In genomic region chr17:29563816-29564215, GRCh38 we compare ENCODE assay signal across 17 cellular contexts. TPM values are rescaled to one million over a fixed set of nuclear protein-coding genes. Genes with fewer than 3 reads are reported as not detected.
DNase-seq lines count a peak whose midpoint lies in the region; ATAC-seq and TF ChIP-seq lines count a peak whose summit lies in the region.
"Had no signal": no experiment of that assay in that cellular context is flagged by ENCODE, and none has a peak within 500 bp of the region (broad histone marks: within the 10 kb centered on the region; RNA-seq: fewer than 3 reads in every experiment).

No MANE protein-coding gene starts in this region.

- H3K4me1 Mint-ChIP-seq in activated naive CD8-positive, alpha-beta T cell treated with anti-CD3 and anti-CD28 coated beads, Interleukin-2, amount 10 ng/mL, durations not matched to agents 7 days and 5 days = peaks cover 24% of the 10 kb centered on the region
- peaks cover 12% of the 10 kb centered on the region for H3K4me1 Mint-ChIP-seq in neural crest cell

- H4K20me1 ChIP-seq in Karpas-422 (ENCODE audit: insufficient read depth, low read depth, low read length) = peaks cover 10% of the 10 kb centered on the region; the same call in 1 of the 2 replicates

- H3K4me2 ChIP-seq in Karpas-422 (ENCODE audit: low read depth, low read length, poor library complexity, severe bottlenecking) = peak overlapping the region; percentile 87

- H3K4me3 ChIP-seq in Karpas-422 (ENCODE audit: low read length) = no peak overlapping the region
- H3K4me3 ChIP-seq: esophagus squamous epithelium, heart right ventricle had no signal

- no peaks in the 10 kb centered on the region for H3K9me2 ChIP-seq in Karpas-422 (replicated peaks; ENCODE audit: insufficient read depth, low read length)

- H2AFZ ChIP-seq in Karpas-422 (ENCODE audit: low read length) = no peak overlapping the region

- POLR2A ChIA-PET in activated naive CD8-positive, alpha-beta T cell treated with anti-CD3 and anti-CD28 coated beads, Interleukin-2, amount 10 ng/mL, durations not matched to agents 7 days and 5 days (lab: Charles Lee) = interaction anchor here (1.1 kb wide), 1 partner anchor 270 kb away, joined by 3 read pairs; the partner anchor contains the start of gene NUFIP2

- no peaks in the 10 kb centered on the region for H3K27me3 Mint-ChIP-seq in activated naive CD8-positive, alpha-beta T cell treated with anti-CD3 and anti-CD28 coated beads, Interleukin-2, amount 10 ng/mL, durations not matched to agents 7 days and 5 days
- peaks cover 42% of the 10 kb centered on the region for H3K27me3 Mint-ChIP-seq in neural crest cell (ENCODE audit: low read depth)

- H3K9ac ChIP-seq in Karpas-422 (ENCODE audit: low read length) = no peak overlapping the region

- H3K36me3 ChIP-seq in Karpas-422 (ENCODE audit: insufficient read depth, low read length) = peaks cover 16% of the 10 kb centered on the region; the same call in 1 of the 2 replicates

- no peak for ATAC-seq in activated naive CD8-positive, alpha-beta T cell treated with anti-CD3 and anti-CD28 coated beads, Interleukin-2, amount 10 ng/mL, durations not matched to agents 7 days and 5 days (ENCODE audit: low read depth)
- no peak for ATAC-seq in foreskin keratinocyte
- no peak for ATAC-seq in GM21619 (IDR thresholded peaks at IDR 0.05; ENCODE audit: unreplicated experiment)
- no peak for ATAC-seq in activated CD4-positive, CD25-positive, alpha-beta regulatory T cell treated with anti-CD3 and anti-CD28 coated beads, Interleukin-2, amount 50 U/mL, for 24 hours
- ATAC-seq: heart right ventricle had no signal

- H3K9me3 Mint-ChIP-seq in activated naive CD8-positive, alpha-beta T cell treated with anti-CD3 and anti-CD28 coated beads, Interleukin-2, amount 10 ng/mL, durations not matched to agents 7 days and 5 days = no peaks in the 10 kb centered on the region
- no peaks in the 10 kb centered on the region for H3K9me3 Mint-ChIP-seq in neural crest cell

- peaks cover 37% of the 10 kb centered on the region for H3K4me1 ChIP-seq in Karpas-422 (ENCODE audit: low read length)
- H3K4me1 ChIP-seq in foreskin keratinocyte = peaks cover 8% of the 10 kb centered on the region

- no peak overlapping the region for H3K27ac ChIP-seq in Karpas-422 (ENCODE audit: low read length)
- no peak overlapping the region for H3K27ac ChIP-seq in foreskin keratinocyte
- H3K27ac ChIP-seq: heart right ventricle had no signal

- H3K9me3 ChIP-seq in Karpas-422 (ENCODE audit: low read length) = no peaks in the 10 kb centered on the region
- H3K9me3 ChIP-seq: esophagus squamous epithelium, heart right ventricle had no signal

- peaks cover 21% of the 10 kb centered on the region for H3K36me3 Mint-ChIP-seq in activated naive CD8-positive, alpha-beta T cell treated with anti-CD3 and anti-CD28 coated beads, Interleukin-2, amount 10 ng/mL, durations not matched to agents 7 days and 5 days
- no peaks in the 10 kb centered on the region for H3K36me3 Mint-ChIP-seq in neural crest cell (ENCODE audit: low read depth)

- peak in 2 of 3 experiments; percentile 8 to 59 for DNase-seq in NCI-H1417 (lab: John Stamatoyannopoulos, UW)
- DNase-seq in NCI-H1417 treated with DMSO at 0.1 percent for 48 hours (lab: John Stamatoyannopoulos, UW) = no peak
- DNase-seq in Karpas-422 = peak; percentile 72
- no peak for DNase-seq in activated naive CD8-positive, alpha-beta T cell treated with anti-CD3 and anti-CD28 coated beads, Interleukin-2, amount 10 ng/mL, durations not matched to agents 7 days and 5 days
- DNase-seq in neural crest cell (ENCODE audit: low read depth, low spot score) = no peak
- DNase-seq in foreskin keratinocyte = no peak
- DNase-seq: 8988T; activated CD4-positive, alpha-beta T cell treated with anti-CD3 and anti-CD28 coated beads for 4 hours; activated effector memory CD4-positive, alpha-beta T cell treated with Interleukin-2 at 50 U/mL for 16 hours; dermis blood vessel endothelial cell; esophagus squamous epithelium; heart right ventricle; KG1; NCI-H1930; NCI-H748 treated with DMSO at 0.1 percent for 48 hours had no signal

- TF ChIP-seq CTCF in neural crest cell (conservative IDR thresholded peaks at IDR 0.05) = no peak
- TF ChIP-seq CTCF in foreskin keratinocyte (conservative IDR thresholded peaks at IDR 0.05) = no peak

- peak overlapping the region; percentile 28 for H3K4me3 Mint-ChIP-seq in activated naive CD8-positive, alpha-beta T cell treated with anti-CD3 and anti-CD28 coated beads, Interleukin-2, amount 10 ng/mL, durations not matched to agents 7 days and 5 days
- peak overlapping the region; percentile 8 for H3K4me3 Mint-ChIP-seq in neural crest cell

- H3K79me2 ChIP-seq in Karpas-422 (ENCODE audit: low read length) = peaks cover 30% of the 10 kb centered on the region

- H3K27ac Mint-ChIP-seq in activated naive CD8-positive, alpha-beta T cell treated with anti-CD3 and anti-CD28 coated beads, Interleukin-2, amount 10 ng/mL, durations not matched to agents 7 days and 5 days = peak overlapping the region; percentile 34
- H3K27ac Mint-ChIP-seq in neural crest cell (ENCODE audit: unreplicated experiment) = no peak overlapping the region

- H3K27me3 ChIP-seq in Karpas-422 (ENCODE audit: low read length) (no peaks in the 10 kb centered on the region), foreskin keratinocyte (no peaks in the 10 kb centered on the region)
- H3K27me3 ChIP-seq: esophagus squamous epithelium, heart right ventricle had no signal

RNA-seq across cellular contexts. Expression of gene ABHD15, which starts 3.0 kb away (rescaled TPM):
- total RNA-seq in Karpas-422 (2014; rRNA removed; shearing (Covaris generic); ENCODE audit: low replicate concordance) = 9.0 and 17.4 TPM in 2 replicates
- total RNA-seq in activated naive CD8-positive, alpha-beta T cell treated with anti-CD3 and anti-CD28 coated beads, Interleukin-2, amount 10 ng/mL, durations not matched to agents 7 days and 5 days = 10 to 100 TPM; 20.0 to 20.4 TPM
- total RNA-seq in neural crest cell = 3.7 and 4.2 TPM in 2 replicates
- 7.5 and 8.9 TPM in 2 replicates for total RNA-seq in foreskin keratinocyte
- 5.5 and 6.1 TPM in 2 replicates for polyA plus RNA-seq in foreskin keratinocyte

RNA-seq across cellular contexts. Expression of gene TP53I13, which starts 4.7 kb away (rescaled TPM):
- total RNA-seq in Karpas-422 (2014; rRNA removed; shearing (Covaris generic); ENCODE audit: low replicate concordance) = 43.8 and 122 TPM in 2 replicates
- 100 to 1,000 TPM; 154 to 155 TPM for total RNA-seq in activated naive CD8-positive, alpha-beta T cell treated with anti-CD3 and anti-CD28 coated beads, Interleukin-2, amount 10 ng/mL, durations not matched to agents 7 days and 5 days
- total RNA-seq in neural crest cell = 34.3 and 35.0 TPM in 2 replicates
- 35.1 and 38.5 TPM in 2 replicates for total RNA-seq in foreskin keratinocyte
- 43.4 and 46.5 TPM in 2 replicates for polyA plus RNA-seq in foreskin keratinocyte

RNA-seq across cellular contexts. Expression of gene GIT1, which starts 25.6 kb away (rescaled TPM):
- 58.7 and 71.5 TPM in 2 replicates for total RNA-seq in Karpas-422 (2014; rRNA removed; shearing (Covaris generic); ENCODE audit: low replicate concordance)
- 10 to 100 TPM; 73.3 to 73.4 TPM for total RNA-seq in activated naive CD8-positive, alpha-beta T cell treated with anti-CD3 and anti-CD28 coated beads, Interleukin-2, amount 10 ng/mL, durations not matched to agents 7 days and 5 days
- total RNA-seq in neural crest cell (89.3 and 96.5 TPM in 2 replicates), foreskin keratinocyte (49.9 and 57.6 TPM in 2 replicates)
- 41.6 and 50.5 TPM in 2 replicates for polyA plus RNA-seq in foreskin keratinocyte

RNA-seq across cellular contexts. Expression of gene ANKRD13B, which starts 29.1 kb away (rescaled TPM):
- total RNA-seq in Karpas-422 (2014; rRNA removed; shearing (Covaris generic); ENCODE audit: low replicate concordance) = 3.5 and 10.9 TPM in 2 replicates
- 1 to 10 TPM; 6.0 to 7.9 TPM for total RNA-seq in activated naive CD8-positive, alpha-beta T cell treated with anti-CD3 and anti-CD28 coated beads, Interleukin-2, amount 10 ng/mL, durations not matched to agents 7 days and 5 days
- total RNA-seq in neural crest cell (65.0 and 70.0 TPM in 2 replicates), foreskin keratinocyte (9.2 and 11.7 TPM in 2 replicates)
- polyA plus RNA-seq in foreskin keratinocyte = 6.6 and 7.4 TPM in 2 replicates

RNA-seq across cellular contexts. Expression of gene CORO6, which starts 58.9 kb away (rescaled TPM):
- total RNA-seq in Karpas-422 (2014; rRNA removed; shearing (Covaris generic); ENCODE audit: low replicate concordance) = 0.79 and 1.8 TPM in 2 replicates
- 1 to 10 TPM; 8.2 to 9.0 TPM for total RNA-seq in activated naive CD8-positive, alpha-beta T cell treated with anti-CD3 and anti-CD28 coated beads, Interleukin-2, amount 10 ng/mL, durations not matched to agents 7 days and 5 days
- total RNA-seq in neural crest cell (2.7 and 3.1 TPM in 2 replicates), foreskin keratinocyte (23.0 and 37.6 TPM in 2 replicates)
- 19.3 and 33.1 TPM in 2 replicates for polyA plus RNA-seq in foreskin keratinocyte

Comparison
In these comparisons a context has a peak if more than half of its experiments do, and no peak if none do; other contexts are left out.
1. DNase-seq: peak in NCI-H1417 (2 of 3) and Karpas-422 (single experiment); none in NCI-H1417 treated with DMSO at 0.1 percent for 48 hours (single experiment), activated naive CD8-positive, alpha-beta T cell treated with anti-CD3 and anti-CD28 coated beads, Interleukin-2, amount 10 ng/mL, durations not matched to agents 7 days and 5 days (single experiment), neural crest cell (single experiment) and foreskin keratinocyte (0 of 2).